Comparison of ENCODE assay signal across 29 cellular contexts in the genomic region with DNA sequence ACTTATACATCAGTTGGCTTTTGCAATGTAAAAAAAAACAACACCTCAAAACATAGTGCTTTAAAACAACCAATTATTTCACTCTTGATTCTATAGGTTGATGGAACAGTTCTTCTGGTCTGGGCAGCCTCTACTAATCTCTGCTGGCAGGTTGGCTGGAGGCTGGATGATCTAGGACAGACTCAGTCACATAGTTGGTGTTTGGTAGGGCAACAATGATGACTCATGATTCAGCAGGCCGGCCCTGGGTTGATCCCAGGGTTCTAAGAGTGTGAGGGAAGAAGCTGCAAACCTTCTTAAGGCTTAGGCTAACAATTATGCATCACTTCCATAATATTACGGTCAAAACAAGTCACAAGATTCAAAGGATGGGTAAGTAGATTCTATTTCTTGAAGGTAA.
DNase-seq lines count a peak whose midpoint lies in the region; ATAC-seq, FAIRE-seq and TF ChIP-seq lines count a peak whose summit lies in the region.
"Had no signal": no experiment of that assay in that cellular context is flagged by ENCODE, and none has a peak within 500 bp of the region (broad histone marks: within the 10 kb centered on the region; RNA-seq: fewer than 3 reads in every experiment).

No MANE protein-coding gene starts in this region.

- H3K9me3 ChIP-seq in MG63 = no peaks in the 10 kb centered on the region
- H3K9me3 ChIP-seq: Caco-2, esophagus muscularis mucosa, left lung, thyroid gland had no signal

- H3K9me3 Mint-ChIP-seq in immature natural killer cell = peaks cover 0 to 7% (median 0%) of the 10 kb centered on the region in 6 donors
- H3K9me3 Mint-ChIP-seq: activated CD4-positive, alpha-beta memory T cell treated with anti-CD3 and anti-CD28 coated beads for 36 hours had no signal

- no peak overlapping the region for H3K4me3 ChIP-seq in MG63
- H3K4me3 ChIP-seq in bronchial epithelial cell (ENCODE audit: low read depth, low read length) = no peak overlapping the region
- no peak overlapping the region for H3K4me3 ChIP-seq in retinal pigment epithelial cell (ENCODE audit: low read length)
- H3K4me3 ChIP-seq: esophagus muscularis mucosa, left lung, thyroid gland had no signal

- DNase-seq in EL = peak; percentile 29
- peak; percentile 24 for DNase-seq in MG63
- peak; percentile 35 for DNase-seq in bronchial epithelial cell (ENCODE audit: low read depth)
- peak; percentile 11 for DNase-seq in retinal pigment epithelial cell (ENCODE audit: low read depth)
- no peak for DNase-seq in immature natural killer cell
- DNase-seq in NCI-H2196 treated with DMSO at 0.1 percent for 48 hours (lab: John Stamatoyannopoulos, UW; ENCODE audit: unreplicated experiment) = no peak
- DNase-seq: activated CD4-positive, alpha-beta memory T cell treated with anti-CD3 and anti-CD28 coated beads for 36 hours; activated gamma-delta T cell; activated T-cell treated with anti-CD3 and anti-CD28 coated beads for 4 hours; amniotic stem cell; Caco-2; cerebellar nuclear complex; effector CD4-positive, alpha-beta T cell; glutamatergic neuron; left lung; NCI-H1694 treated with DMSO at 0.1 percent for 48 hours; NCI-H748 treated with DMSO at 0.1 percent for 48 hours; OCI-M1; SIG-M5; small intestine; stimulated activated CD4-positive, alpha-beta T cell treated with anti-CD3 and anti-CD28 coated beads, Interleukin-2, amount 100 ng/mL, for 48 hours; stimulated activated naive CD8-positive, alpha-beta T cell treated with anti-CD3 and anti-CD28 coated beads, Interleukin-15, Interleukin-2, amounts not matched to agents 100 U/mL and 50 U/mL, for 24 hours; thyroid gland had no signal

- no peaks in the 10 kb centered on the region for H3K36me3 Mint-ChIP-seq in immature natural killer cell
- H3K36me3 Mint-ChIP-seq: activated CD4-positive, alpha-beta memory T cell treated with anti-CD3 and anti-CD28 coated beads for 36 hours; WTC11 had no signal

- no peaks in the 10 kb centered on the region for H3K4me1 Mint-ChIP-seq in immature natural killer cell
- H3K4me1 Mint-ChIP-seq: neural crest cell, WTC11 had no signal

- H3K27me3 Mint-ChIP-seq in immature natural killer cell (ENCODE audit: low read depth in 3 of 3) = peaks cover 2 to 6% (median 5%) of the 10 kb centered on the region in 3 donors
- H3K27me3 Mint-ChIP-seq: activated CD4-positive, alpha-beta memory T cell treated with anti-CD3 and anti-CD28 coated beads for 36 hours; progenitor cell of endocrine pancreas had no signal

- no peak overlapping the region for H3K27ac Mint-ChIP-seq in immature natural killer cell
- H3K27ac Mint-ChIP-seq: activated CD4-positive, alpha-beta memory T cell treated with anti-CD3 and anti-CD28 coated beads for 36 hours; progenitor cell of endocrine pancreas; T-helper 1 cell treated with Interleukin-12 subunit alpha and Interleukin-12 subunit beta and Interleukin-4 antibody, amounts not matched to agents 30 μg/mL and 1 μg/mL, for 36 hours; WTC11 had no signal

- H3K36me3 ChIP-seq in MG63 (no peaks in the 10 kb centered on the region), bronchial epithelial cell (ENCODE audit: control insufficient read depth, insufficient read depth, low read length) (no peaks in the 10 kb centered on the region)
- H3K36me3 ChIP-seq: esophagus muscularis mucosa, left lung, thyroid gland had no signal

- no peak for TF ChIP-seq CTCF in bronchial epithelial cell (IDR thresholded peaks at IDR 0.05; ENCODE audit: insufficient read depth, low read length, severe bottlenecking)
- no peak for TF ChIP-seq CTCF in retinal pigment epithelial cell (conservative IDR thresholded peaks at IDR 0.05; ENCODE audit: low read depth, low read length)

- no peak for ATAC-seq in HG03520 (IDR thresholded peaks at IDR 0.05; ENCODE audit: unreplicated experiment)
- ATAC-seq: left lung; stimulated activated naive CD8-positive, alpha-beta T cell treated with anti-CD3 and anti-CD28 coated beads, Interleukin-15, Interleukin-2, amounts not matched to agents 100 U/mL and 50 U/mL, for 24 hours; WTC11 had no signal

- H3K27me3 ChIP-seq in MG63 = no peaks in the 10 kb centered on the region
- no peaks in the 10 kb centered on the region for H3K27me3 ChIP-seq in bronchial epithelial cell (ENCODE audit: control insufficient read depth, insufficient read depth, low read length)
- H3K27me3 ChIP-seq: thyroid gland had no signal

- no peak for FAIRE-seq in bronchial epithelial cell (lab: Jason Lieb, UNC)
- FAIRE-seq: small intestine had no signal

- no peak overlapping the region for H3K4me3 Mint-ChIP-seq in immature natural killer cell
- H3K4me3 Mint-ChIP-seq: activated CD4-positive, alpha-beta memory T cell treated with anti-CD3 and anti-CD28 coated beads for 36 hours; neural crest cell; T-helper 1 cell treated with Interleukin-12 subunit alpha and Interleukin-12 subunit beta and Interleukin-4 antibody, amounts not matched to agents 30 μg/mL and 1 μg/mL, for 36 hours; WTC11 had no signal

Comparison
In these comparisons a context has a peak if more than half of its experiments do, and no peak if none do; other contexts are left out.
1. DNase-seq: peak in EL (single experiment), MG63 (single experiment), bronchial epithelial cell (single experiment) and retinal pigment epithelial cell (single experiment); none in immature natural killer cell (0 of 3) and NCI-H2196 treated with DMSO at 0.1 percent for 48 hours (single experiment).